21 cellular contexts compared by ENCODE assay signal in genomic region chr20:52279667-52280180, GRCh38.
DNase-seq lines count a peak whose midpoint lies in the region; ATAC-seq and TF ChIP-seq lines count a peak whose summit lies in the region.
"Had no signal": no experiment of that assay in that cellular context is flagged by ENCODE, and none has a peak within 500 bp of the region (broad histone marks: within the 10 kb centered on the region; RNA-seq: fewer than 3 reads in every experiment).

No MANE protein-coding gene starts in this region.

- H3F3A ChIP-seq in smooth muscle cell (ENCODE audit: low read depth): peaks cover 13% of the 10 kb centered on the region

- ATAC-seq in GM18870 (IDR thresholded peaks at IDR 0.05; ENCODE audit: unreplicated experiment) (no peak), HG02981 (IDR thresholded peaks at IDR 0.05; ENCODE audit: unreplicated experiment) (no peak)

- H3K9ac ChIP-seq in fibroblast of lung (ENCODE audit: insufficient read depth, low read length) (peak overlapping the region; percentile 16), smooth muscle cell (ENCODE audit: low read depth) (no peak overlapping the region)
- H3K9ac ChIP-seq: KMS-11 had no signal

- H3K79me2 ChIP-seq in fibroblast of lung (ENCODE audit: control insufficient read depth, insufficient read depth, low read length): no peaks in the 10 kb centered on the region
- H3K79me2 ChIP-seq in smooth muscle cell (ENCODE audit: low read depth): no peaks in the 10 kb centered on the region

- peaks cover 2% of the 10 kb centered on the region for H3K4me1 ChIP-seq in fibroblast of lung (ENCODE audit: control insufficient read depth, extremely low read depth, insufficient read depth, low read length)
- peaks cover 4% of the 10 kb centered on the region for H3K4me1 ChIP-seq in smooth muscle cell (ENCODE audit: low read depth)

- no peaks in the 10 kb centered on the region for H4K20me1 ChIP-seq in fibroblast of lung (ENCODE audit: control insufficient read depth, extremely low read depth, insufficient read depth, low read length)
- no peaks in the 10 kb centered on the region for H4K20me1 ChIP-seq in smooth muscle cell (ENCODE audit: low read depth)

- H3K27me3 ChIP-seq in fibroblast of lung (ENCODE audit: control insufficient read depth, insufficient read depth, low read length) (no peaks in the 10 kb centered on the region), smooth muscle cell (ENCODE audit: low read depth) (peaks cover 9% of the 10 kb centered on the region)

- WGBS in smooth muscle cell (ENCODE audit: low lambda C conversion rate): 22% methylated on average over 2 of the region's 2 CpGs

- H3K4me3 ChIP-seq in fibroblast of lung (replicated peaks in 1 of 4; ENCODE audit: control extremely low read depth in 1 of 4, insufficient read depth in 1 of 4, low read depth in 3 of 4, low read length in 4 of 4) (no peak overlapping the region), smooth muscle cell (no peak overlapping the region)

- H3K4me2 ChIP-seq in fibroblast of lung (ENCODE audit: extremely low read depth, insufficient read depth, low read length) (no peak overlapping the region), smooth muscle cell (no peak overlapping the region)
- H3K4me2 ChIP-seq: KMS-11 had no signal

- H3K36me3 ChIP-seq in fibroblast of lung (ENCODE audit: control insufficient read depth, insufficient read depth, low read length) (no peaks in the 10 kb centered on the region), smooth muscle cell (ENCODE audit: low read depth) (no peaks in the 10 kb centered on the region)

- TF ChIP-seq CTCF in fibroblast of lung (conservative IDR thresholded peaks at IDR 0.05 in 1 of 2, IDR thresholded peaks at IDR 0.05 in 1 of 2; ENCODE audit: low read depth in 1 of 2, low read length in 2 of 2): no peak
- no peak for TF ChIP-seq CTCF in smooth muscle cell (IDR thresholded peaks at IDR 0.05; ENCODE audit: borderline replicate concordance, insufficient read depth, poor library complexity, severe bottlenecking)

- H3K9me3 ChIP-seq in fibroblast of lung (ENCODE audit: control insufficient read depth, insufficient read depth, low read depth, low read length) (no peaks in the 10 kb centered on the region), smooth muscle cell (replicated peaks; ENCODE audit: low read depth) (no peaks in the 10 kb centered on the region)

- no peak overlapping the region for H2AFZ ChIP-seq in fibroblast of lung (ENCODE audit: low read length)
- H2AFZ ChIP-seq in smooth muscle cell (ENCODE audit: low read depth): no peak overlapping the region

- DNase-seq in NCI-H2171 treated with DMSO at 0.1 percent for 48 hours (lab: John Stamatoyannopoulos, UW) (peak; percentile 7), NCI-H2171 (lab: John Stamatoyannopoulos, UW) (no peak), M059J (ENCODE audit: low read depth) (peak; percentile 50), fibroblast of lung (ENCODE audit: low read depth in 2 of 2) (peak; percentile 36 to 85), smooth muscle cell (lab: John Stamatoyannopoulos, UW; ENCODE audit: unreplicated experiment) (no peak)
- no peak for DNase-seq in activated T-cell treated with anti-CD3 and anti-CD28 coated beads, Interleukin-2, amount 50 U/mL, for 48 hours
- DNase-seq: 8988T, DMS153, EL, MM.1S, NCI-H1105, NCI-H1694, NCI-H2107, NCI-H446, NCI-H69, OCI-M1, RPMI8226, SIG-M5 had no signal

- no peak overlapping the region for H3K27ac ChIP-seq in fibroblast of lung (ENCODE audit: insufficient read depth, low read length)
- H3K27ac ChIP-seq in smooth muscle cell (ENCODE audit: low read depth): peak overlapping the region; percentile 21
- H3K27ac ChIP-seq: KMS-11 had no signal

Comparison
In these comparisons a context has a peak if more than half of its experiments do, and no peak if none do; other contexts are left out.
1. DNase-seq: peak in NCI-H2171 treated with DMSO at 0.1 percent for 48 hours (single experiment), M059J (single experiment) and fibroblast of lung (2 of 2); none in NCI-H2171 (single experiment), smooth muscle cell (single experiment) and activated T-cell treated with anti-CD3 and anti-CD28 coated beads, Interleukin-2, amount 50 U/mL, for 48 hours (0 of 2).